1 cellular context compared by ENCODE assay signal in genomic region chr2:215420471-215420935, GRCh38.
A peak's percentile ranks its signal among the peaks of the same experiment; 100 is the strongest.
TF ChIP-seq lines count a peak whose summit lies in the region.

No MANE protein-coding gene starts in this region.

TF ChIP-seq in K562, 482 proteins besides CTCF, POLR2A, EP300 and RAD21:
- peak; percentile 57 for TF ChIP-seq ZNF592 (IDR thresholded peaks at IDR 0.05)
- TF ChIP-seq ETV1 (tag; conservative IDR thresholded peaks at IDR 0.05; ENCODE audit: low read depth) = 0 out of 2 replicates have a peak, but pooled peaks have one; percentile 7
- TF ChIP-seq ZC3H4 (CRISPR knock-in tag; IDR thresholded peaks at IDR 0.05; ENCODE audit: borderline replicate concordance) = no peak
- 0 out of 2 replicates have a peak, but pooled peaks have one; percentile 23 for TF ChIP-seq ATF7 (IDR thresholded peaks at IDR 0.05)
- peak in 1 of 2 experiments; percentile 22 for TF ChIP-seq E2F6 (IDR thresholded peaks at IDR 0.05; ENCODE audit: borderline replicate concordance in 1 of 2, extremely low read depth in 1 of 2, insufficient read depth in 1 of 2, insufficient read length in 1 of 2, low read depth in 1 of 2, low read length in 1 of 2, poor library complexity in 1 of 2, severe bottlenecking in 1 of 2)
- peak; percentile 54 for TF ChIP-seq MGA (IDR thresholded peaks at IDR 0.05)
- TF ChIP-seq L3MBTL2 (IDR thresholded peaks at IDR 0.05) = peak; percentile 34; the same call in 1 of the 2 replicates
- no peak for TF ChIP-seq NONO (IDR thresholded peaks at IDR 0.05; ENCODE audit: low read depth in 2 of 2, low read length in 1 of 2)
- 0 out of 2 replicates have a peak, but pooled peaks have one; percentile 47 for TF ChIP-seq CREB1 (IDR thresholded peaks at IDR 0.05)
- no peak for TF ChIP-seq CREB1 (CRISPR knock-in tag; IDR thresholded peaks at IDR 0.05)
- TF ChIP-seq POLR2G (IDR thresholded peaks at IDR 0.05; ENCODE audit: low read depth, low read length) = no peak
- no peak for TF ChIP-seq ZNF512 (tag; IDR thresholded peaks at IDR 0.05)
- no peak for TF ChIP-seq ATF1 (CRISPR knock-in tag; IDR thresholded peaks at IDR 0.05)
- TF ChIP-seq ATF1 (tag; IDR thresholded peaks at IDR 0.05) = peak; percentile 41; the same call in 1 of the 2 replicates
- TF ChIP-seq TFE3 (CRISPR knock-in tag; IDR thresholded peaks at IDR 0.05) = peak; percentile 59
- peak; percentile 67 for TF ChIP-seq ATF3 (IDR thresholded peaks at IDR 0.05)
- TF ChIP-seq ATF3 (CRISPR knock-in tag; conservative IDR thresholded peaks at IDR 0.05) = no peak
- TF ChIP-seq ARID1B (IDR thresholded peaks at IDR 0.05) = 0 out of 2 replicates have a peak, but pooled peaks have one; percentile 9
- no peak for TF ChIP-seq DDX20 (tag; IDR thresholded peaks at IDR 0.05; ENCODE audit: low read depth)
- no peak for TF ChIP-seq NCOA4 (IDR thresholded peaks at IDR 0.05; ENCODE audit: partially characterized antibody)
- TF ChIP-seq CREM (IDR thresholded peaks at IDR 0.05; ENCODE audit: low read depth) = peak; percentile 33; the same call in 1 of the 2 replicates
